In the genomic region with DNA sequence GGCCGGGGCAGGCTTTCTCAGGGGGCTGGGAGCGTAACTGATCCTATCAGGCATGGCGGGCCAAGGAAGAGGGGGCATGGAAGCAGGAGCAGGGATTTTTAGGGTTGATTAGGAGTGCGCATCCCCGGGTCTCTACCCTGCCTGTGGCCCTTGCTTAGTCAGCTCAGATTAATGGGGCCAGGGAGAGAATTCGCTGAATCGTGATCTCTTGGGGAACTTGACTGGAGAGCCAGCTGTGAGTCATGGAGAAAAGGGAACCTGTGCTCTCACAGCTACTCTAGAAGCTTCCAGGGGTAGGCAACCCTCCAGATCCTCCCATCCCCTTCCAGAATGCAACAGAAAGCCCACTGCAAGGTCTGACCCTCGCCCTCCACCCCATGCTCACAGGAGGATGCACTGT, we compare ENCODE assay signal across 24 cellular contexts. TPM values are rescaled to one million over a fixed set of nuclear protein-coding genes. Genes with fewer than 3 reads are reported as not detected.
A peak's percentile ranks its signal among the peaks of the same experiment; 100 is the strongest.
DNase-seq lines count a peak whose midpoint lies in the region; ATAC-seq, FAIRE-seq and TF ChIP-seq lines count a peak whose summit lies in the region.
"Had no signal": no experiment of that assay in that cellular context is flagged by ENCODE, and none has a peak within 500 bp of the region (broad histone marks: within the 10 kb centered on the region; RNA-seq: fewer than 3 reads in every experiment).

No MANE protein-coding gene starts in this region.

- BruUV-seq in HepG2 (replicated peaks; lab: Mats Ljungman, UMichigan), result no TSS peak

- in situ Hi-C loops in HepG2 (cut with HindIII; ENCODE audit: extremely low pct_ligation_motif_present, low pct_unique_long_range_greater_than_20kb) (no loop called here), brain microvascular endothelial cell (cut with HindIII; ENCODE audit: low pct_ligation_motif_present, low sequenced_read_pairs) (no loop called here)

- ATAC-seq in right lobe of liver (peak; percentile 10 to 70 (median 44)), HepG2 (no peak), left lung (peak; percentile 60), HG02840 (IDR thresholded peaks at IDR 0.05; ENCODE audit: low FRiP score, unreplicated experiment) (no peak)
- ATAC-seq: esophagus mucosa, gastrocnemius medialis had no signal

- H3K27ac ChIP-seq in right lobe of liver, result no peak overlapping the region
- H3K27ac ChIP-seq in HepG2 (ENCODE audit: extremely low read length, insufficient read depth, low read length), result no peak overlapping the region
- H3K27ac ChIP-seq in left lung, result no peak overlapping the region
- no peak overlapping the region for H3K27ac ChIP-seq in brain microvascular endothelial cell
- H3K27ac ChIP-seq: gastrocnemius medialis had no signal

- H3K4me1 ChIP-seq in right lobe of liver, result no peaks in the 10 kb centered on the region
- H3K4me1 ChIP-seq in HepG2 (ENCODE audit: insufficient read depth, low read length), result no peaks in the 10 kb centered on the region
- H3K4me1 ChIP-seq in left lung, result no peaks in the 10 kb centered on the region
- H3K4me1 ChIP-seq: gastrocnemius medialis had no signal

- TF ChIP-seq EP300 in HepG2 (IDR thresholded peaks at IDR 0.05; ENCODE audit: low read depth in 2 of 2, low read length in 2 of 2), result no peak
- TF ChIP-seq EP300 in HepG2 (CRISPR knock-in tag; IDR thresholded peaks at IDR 0.05; ENCODE audit: borderline replicate concordance), result no peak

- no peak for TF ChIP-seq POLR2A in right lobe of liver (IDR thresholded peaks at IDR 0.05)
- no peak for TF ChIP-seq POLR2A in HepG2 (IDR thresholded peaks at IDR 0.05; ENCODE audit: insufficient read depth in 1 of 2, low read depth in 2 of 2, low read length in 2 of 2)

- POLR2A ChIA-PET in HepG2 (lab: Yijun Ruan, JAX), result no interaction called here

- TF ChIP-seq RAD21 in HepG2 (CRISPR knock-in tag; IDR thresholded peaks at IDR 0.05), result no peak

- H2AFZ ChIP-seq in HepG2 (ENCODE audit: low read length), result no peak overlapping the region

- H3K4me2 ChIP-seq in HepG2 (ENCODE audit: low read depth, low read length), result no peak overlapping the region

- FAIRE-seq in HepG2 (lab: Jason Lieb, UNC), result no peak

- no peaks in the 10 kb centered on the region for H3K36me3 ChIP-seq in right lobe of liver
- H3K36me3 ChIP-seq in HepG2 (replicated peaks in 1 of 2; ENCODE audit: control insufficient read depth in 1 of 2, insufficient read depth in 2 of 2, low read length in 2 of 2), result no peaks in the 10 kb centered on the region
- H3K36me3 ChIP-seq in left lung, result no peaks in the 10 kb centered on the region
- no peaks in the 10 kb centered on the region for H3K36me3 ChIP-seq in brain microvascular endothelial cell (replicated peaks)
- H3K36me3 ChIP-seq: gastrocnemius medialis had no signal

- H3K4me3 ChIP-seq in right lobe of liver, result no peak overlapping the region
- no peak overlapping the region for H3K4me3 ChIP-seq in HepG2 (replicated peaks in 1 of 3; ENCODE audit: insufficient read depth in 1 of 3, low read depth in 2 of 3, low read length in 3 of 3)
- H3K4me3 ChIP-seq in left lung, result no peak overlapping the region
- H3K4me3 ChIP-seq in brain microvascular endothelial cell (ENCODE audit: low read depth, low read length), result no peak overlapping the region
- H3K4me3 ChIP-seq: gastrocnemius medialis had no signal

- no peak for TF ChIP-seq CTCF in right lobe of liver (IDR thresholded peaks at IDR 0.05)
- TF ChIP-seq CTCF in HepG2 (CRISPR knock-in tag; IDR thresholded peaks at IDR 0.05), result no peak
- no peak for TF ChIP-seq CTCF in left lung (IDR thresholded peaks at IDR 0.05)
- TF ChIP-seq CTCF in brain microvascular endothelial cell (IDR thresholded peaks at IDR 0.05; ENCODE audit: low read depth, low read length, missing control alignments), result no peak

- 69% methylated on average over 5 of the region's 8 CpGs for WGBS in right lobe of liver (ENCODE audit: insufficient coverage, low coverage, low lambda C conversion rate, missing lambda C conversion rate)
- 25% methylated on average over 7 of the region's 8 CpGs for WGBS in HepG2 (ENCODE audit: low lambda C conversion rate)

- H3K79me2 ChIP-seq in HepG2 (ENCODE audit: insufficient read depth, low read length), result no peaks in the 10 kb centered on the region

- DNase-seq in right lobe of liver, result no peak
- no peak for DNase-seq in HepG2 (ENCODE audit: low spot score)
- DNase-seq in SKM-1 treated with dmso at 0.1 percent for 144 hours (lab: John Stamatoyannopoulos, UW; ENCODE audit: unreplicated experiment), result peak; percentile 42
- no peak for DNase-seq in left lung
- no peak for DNase-seq in EL
- DNase-seq in brain microvascular endothelial cell, result no peak
- no peak for DNase-seq in stimulated activated CD4-positive, alpha-beta T cell treated with anti-CD3 and anti-CD28 coated beads, Interleukin-4, amount 100 ng/mL, for 4 hours
- DNase-seq: activated naive CD4-positive, alpha-beta T cell treated with anti-CD3 and anti-CD28 coated beads, Interleukin-2, amount 50 U/mL, for 16 hours; activated T-cell treated with anti-CD3 and anti-CD28 coated beads, Interleukin-2, amount 50 U/mL, for 48 hours; aorta; Calu3; effector CD8-positive, alpha-beta T cell; gastrocnemius medialis; NCI-H1048; NCI-H187 treated with DMSO at 0.1 percent for 48 hours; NCI-H2227 treated with DMSO at 0.1 percent for 48 hours; T1000 had no signal

- H3K27me3 ChIP-seq in right lobe of liver (no peaks in the 10 kb centered on the region), HepG2 (ENCODE audit: control insufficient read depth in 1 of 2, insufficient read depth in 2 of 2, low read length in 2 of 2) (peaks cover 15 to 79% of the 10 kb centered on the region in 2 experiments), left lung (peaks cover 0 to 78% of the 10 kb centered on the region in 2 donors), brain microvascular endothelial cell (replicated peaks) (peaks cover 33% of the 10 kb centered on the region)

- CTCF ChIA-PET in HepG2 (lab: Yijun Ruan, JAX; ENCODE audit: low intra/inter-chr PET ratio, low total read pairs), result no interaction called here

- no peaks in the 10 kb centered on the region for H3K9me3 ChIP-seq in right lobe of liver
- H3K9me3 ChIP-seq in HepG2 (ENCODE audit: low read length), result no peaks in the 10 kb centered on the region
- no peaks in the 10 kb centered on the region for H3K9me3 ChIP-seq in left lung
- H3K9me3 ChIP-seq: gastrocnemius medialis had no signal

- intact Hi-C loops in right lobe of liver (cut with DNase I) (no loop called here), HepG2 (cut with micrococcal nuclease; ENCODE audit: unreplicated experiment) (no loop called here), left lung (cut with DNase I) (no loop called here)

- H3K9ac ChIP-seq in HepG2 (ENCODE audit: insufficient read depth, low read depth, low read length), result no peak overlapping the region

- H4K20me1 ChIP-seq in HepG2 (ENCODE audit: insufficient read depth, low read length), result no peaks in the 10 kb centered on the region

RNA-seq across cellular contexts. Expression of gene FOXN1, which starts 3.6 kb away (rescaled TPM):
- total RNA-seq in right lobe of liver (not detected), HepG2 (2016; rRNA removed; fragmentation: Illumina TruSeq; extraction: Trizol) (not detected in 2 replicates), left lung (under 1 TPM; 0.18 to 0.29 TPM)
- total RNA-seq in HepG2 (2016; cell fraction: cytosol; rRNA removed; fragmentation: Illumina TruSeq; extraction: Trizol; ENCODE audit: low read depth), result not detected in 2 replicates
- not detected in 2 replicates for total RNA-seq in HepG2 (2016; cell fraction: insoluble cytoplasmic fraction; rRNA removed; fragmentation: Illumina TruSeq; extraction: Trizol)
- not detected in 2 replicates for total RNA-seq in HepG2 (2016; cell fraction: membrane; rRNA removed; fragmentation: Illumina TruSeq; extraction: Trizol)
- total RNA-seq in HepG2 (2016; cell fraction: nucleus; rRNA removed; fragmentation: Illumina TruSeq; extraction: Trizol), result not detected in 2 replicates
- 0.01 TPM in 1 of 2 replicates, not detected in the other for polyA plus RNA-seq in HepG2 (2011; rRNA removed)
- polyA plus RNA-seq in HepG2 (2011; cell fraction: cytosol; rRNA removed), result not detected in 2 replicates
- 0.10 TPM in 1 of 2 replicates, not detected in the other for polyA plus RNA-seq in HepG2 (2011; cell fraction: nucleus; rRNA removed)
- polyA plus RNA-seq in HepG2 (2012), result 0.07 TPM in 1 of 2 replicates, not detected in the other
- polyA plus RNA-seq in HepG2 (2016; cell fraction: cytosol; fragmentation: Illumina TruSeq; extraction: Trizol; ENCODE audit: low read depth), result not detected in 2 replicates
- not detected in 2 replicates for polyA plus RNA-seq in HepG2 (2016; cell fraction: insoluble cytoplasmic fraction; fragmentation: Illumina TruSeq; extraction: Trizol; ENCODE audit: low read depth)
- not detected in 2 replicates for polyA plus RNA-seq in HepG2 (2016; cell fraction: membrane; fragmentation: Illumina TruSeq; extraction: Trizol; ENCODE audit: low read depth)
- not detected in 2 replicates for polyA plus RNA-seq in HepG2 (2016; cell fraction: nucleus; fragmentation: Illumina TruSeq; extraction: Trizol; ENCODE audit: insufficient read depth, low read depth)
- 0.30 TPM in 1 of 2 replicates, not detected in the other for polyA minus RNA-seq in HepG2 (2011; rRNA and poly(A)+ RNA removed; ENCODE audit: low replicate concordance)
- polyA minus RNA-seq in HepG2 (2011; cell fraction: cytosol; rRNA and poly(A)+ RNA removed), result not detected in 2 replicates
- not detected in 2 replicates for polyA minus RNA-seq in HepG2 (2011; cell fraction: nucleus; rRNA and poly(A)+ RNA removed)
- total RNA-seq: A673; activated CD8-positive, alpha-beta memory T cell treated with anti-CD3 and anti-CD28 coated beads for 36 hours; aorta; Calu3; cerebellum; gastrocnemius medialis; subcutaneous adipose tissue had no signal
- polyA plus RNA-seq: aorta, BJ had no signal

RNA-seq across cellular contexts. Expression of gene SLC13A2, which starts 36.3 kb away (rescaled TPM):
- total RNA-seq in right lobe of liver (under 1 TPM; 0.09 to 0.49 (median 0.24) TPM), HepG2 (2016; rRNA removed; fragmentation: Illumina TruSeq; extraction: Trizol) (not detected in 2 replicates), left lung (not detected)
- not detected in 2 replicates for total RNA-seq in HepG2 (2016; cell fraction: cytosol; rRNA removed; fragmentation: Illumina TruSeq; extraction: Trizol; ENCODE audit: low read depth)
- not detected in 2 replicates for total RNA-seq in HepG2 (2016; cell fraction: insoluble cytoplasmic fraction; rRNA removed; fragmentation: Illumina TruSeq; extraction: Trizol)
- not detected in 2 replicates for total RNA-seq in HepG2 (2016; cell fraction: membrane; rRNA removed; fragmentation: Illumina TruSeq; extraction: Trizol)
- total RNA-seq in HepG2 (2016; cell fraction: nucleus; rRNA removed; fragmentation: Illumina TruSeq; extraction: Trizol), result not detected in 2 replicates
- 0.07 TPM in 1 of 2 replicates, not detected in the other for polyA plus RNA-seq in HepG2 (2011; rRNA removed)
- not detected in 2 replicates for polyA plus RNA-seq in HepG2 (2011; cell fraction: cytosol; rRNA removed)
- polyA plus RNA-seq in HepG2 (2011; cell fraction: nucleus; rRNA removed), result not detected in 2 replicates
- polyA plus RNA-seq in HepG2 (2012), result not detected in 2 replicates
- polyA plus RNA-seq in HepG2 (2016; cell fraction: cytosol; fragmentation: Illumina TruSeq; extraction: Trizol; ENCODE audit: low read depth), result not detected in 2 replicates
- polyA plus RNA-seq in HepG2 (2016; cell fraction: insoluble cytoplasmic fraction; fragmentation: Illumina TruSeq; extraction: Trizol; ENCODE audit: low read depth), result not detected in 2 replicates
- polyA plus RNA-seq in HepG2 (2016; cell fraction: membrane; fragmentation: Illumina TruSeq; extraction: Trizol; ENCODE audit: low read depth), result not detected in 2 replicates
- polyA plus RNA-seq in HepG2 (2016; cell fraction: nucleus; fragmentation: Illumina TruSeq; extraction: Trizol; ENCODE audit: insufficient read depth, low read depth), result not detected in 2 replicates
- not detected in 2 replicates for polyA minus RNA-seq in HepG2 (2011; rRNA and poly(A)+ RNA removed; ENCODE audit: low replicate concordance)
- polyA minus RNA-seq in HepG2 (2011; cell fraction: cytosol; rRNA and poly(A)+ RNA removed), result not detected in 2 replicates
- not detected in 2 replicates for polyA minus RNA-seq in HepG2 (2011; cell fraction: nucleus; rRNA and poly(A)+ RNA removed)
- total RNA-seq: A673; activated CD8-positive, alpha-beta memory T cell treated with anti-CD3 and anti-CD28 coated beads for 36 hours; aorta; Calu3; cerebellum; esophagus mucosa; subcutaneous adipose tissue had no signal
- polyA plus RNA-seq: BJ had no signal

RNA-seq across cellular contexts. Expression of gene UNC119, which starts 42.6 kb away (rescaled TPM):
- 10 to 100 TPM; 11.5 to 37.8 (median 13.1) TPM for total RNA-seq in right lobe of liver
- total RNA-seq in HepG2 (2016; rRNA removed; fragmentation: Illumina TruSeq; extraction: Trizol), result 7.8 and 10.4 TPM in 2 replicates
- 5.0 and 5.9 TPM in 2 replicates for total RNA-seq in HepG2 (2016; cell fraction: cytosol; rRNA removed; fragmentation: Illumina TruSeq; extraction: Trizol; ENCODE audit: low read depth)
- total RNA-seq in HepG2 (2016; cell fraction: insoluble cytoplasmic fraction; rRNA removed; fragmentation: Illumina TruSeq; extraction: Trizol), result 8.0 and 10.9 TPM in 2 replicates
- total RNA-seq in HepG2 (2016; cell fraction: membrane; rRNA removed; fragmentation: Illumina TruSeq; extraction: Trizol), result 7.4 and 9.1 TPM in 2 replicates
- total RNA-seq in HepG2 (2016; cell fraction: nucleus; rRNA removed; fragmentation: Illumina TruSeq; extraction: Trizol), result 9.3 and 10.1 TPM in 2 replicates
- polyA plus RNA-seq in HepG2 (2011; rRNA removed), result 57.6 and 63.1 TPM in 2 replicates
- 25.1 and 34.9 TPM in 2 replicates for polyA plus RNA-seq in HepG2 (2011; cell fraction: cytosol; rRNA removed)
- polyA plus RNA-seq in HepG2 (2011; cell fraction: nucleus; rRNA removed), result 72.7 and 85.1 TPM in 2 replicates
- polyA plus RNA-seq in HepG2 (2012), result 7.3 and 9.0 TPM in 2 replicates
- 6.0 and 6.7 TPM in 2 replicates for polyA plus RNA-seq in HepG2 (2016; cell fraction: cytosol; fragmentation: Illumina TruSeq; extraction: Trizol; ENCODE audit: low read depth)
- polyA plus RNA-seq in HepG2 (2016; cell fraction: insoluble cytoplasmic fraction; fragmentation: Illumina TruSeq; extraction: Trizol; ENCODE audit: low read depth), result 12.0 and 13.5 TPM in 2 replicates
- polyA plus RNA-seq in HepG2 (2016; cell fraction: membrane; fragmentation: Illumina TruSeq; extraction: Trizol; ENCODE audit: low read depth), result 9.2 and 10.9 TPM in 2 replicates
- 18.0 and 19.4 TPM in 2 replicates for polyA plus RNA-seq in HepG2 (2016; cell fraction: nucleus; fragmentation: Illumina TruSeq; extraction: Trizol; ENCODE audit: insufficient read depth, low read depth)
- polyA minus RNA-seq in HepG2 (2011; rRNA and poly(A)+ RNA removed; ENCODE audit: low replicate concordance), result 33.6 and 62.8 TPM in 2 replicates
- 6.5 and 12.7 TPM in 2 replicates for polyA minus RNA-seq in HepG2 (2011; cell fraction: cytosol; rRNA and poly(A)+ RNA removed)
- polyA minus RNA-seq in HepG2 (2011; cell fraction: nucleus; rRNA and poly(A)+ RNA removed), result 30.0 and 33.3 TPM in 2 replicates
- 10 to 100 TPM; 25.7 to 28.9 TPM for total RNA-seq in left lung

Comparison
In these comparisons a context has a peak if more than half of its experiments do, and no peak if none do; other contexts are left out.
1. ATAC-seq: peak in right lobe of liver (4 of 4) and left lung (single experiment); none in HepG2 (single experiment) and HG02840 (single experiment).